ENCODE assay signal across 20 cellular contexts in genomic region chr7:6344278-6344677, GRCh38. TPM values are rescaled to one million over a fixed set of nuclear protein-coding genes. Genes with fewer than 3 reads are reported as not detected.
A peak's percentile ranks its signal among the peaks of the same experiment; 100 is the strongest.
DNase-seq lines count a peak whose midpoint lies in the region; ATAC-seq and TF ChIP-seq lines count a peak whose summit lies in the region.
"Had no signal": no experiment of that assay in that cellular context is flagged by ENCODE, and none has a peak within 500 bp of the region (broad histone marks: within the 10 kb centered on the region; RNA-seq: fewer than 3 reads in every experiment).

No MANE protein-coding gene starts in this region.

- peaks cover 3% of the 10 kb centered on the region for H3K36me3 Mint-ChIP-seq in activated naive CD8-positive, alpha-beta T cell
- peaks cover 1% of the 10 kb centered on the region for H3K36me3 Mint-ChIP-seq in activated naive CD8-positive, alpha-beta T cell treated with anti-CD3 and anti-CD28 coated beads, Interleukin-2, amount 50 U/mL, for 24 hours (ENCODE audit: low read depth)
- peaks cover 13% of the 10 kb centered on the region for H3K36me3 Mint-ChIP-seq in CD4-positive, alpha-beta T cell (ENCODE audit: low read depth)
- peaks cover 23% of the 10 kb centered on the region for H3K36me3 Mint-ChIP-seq in WTC11

- H3K4me3 ChIP-seq in psoas muscle = no peak overlapping the region
- H3K4me3 ChIP-seq: BLaER1 had no signal

- no peaks in the 10 kb centered on the region for H3K9me3 Mint-ChIP-seq in activated naive CD8-positive, alpha-beta T cell (ENCODE audit: low read depth)
- no peaks in the 10 kb centered on the region for H3K9me3 Mint-ChIP-seq in activated naive CD8-positive, alpha-beta T cell treated with anti-CD3 and anti-CD28 coated beads, Interleukin-2, amount 50 U/mL, for 24 hours
- no peaks in the 10 kb centered on the region for H3K9me3 Mint-ChIP-seq in CD4-positive, alpha-beta T cell
- H3K9me3 Mint-ChIP-seq in WTC11 = no peaks in the 10 kb centered on the region
- H3K9me3 Mint-ChIP-seq: CD8-positive, alpha-beta memory T cell; HFFc6; IgD-negative memory B cell had no signal

- no peak for TF ChIP-seq CTCF in CD4-positive, alpha-beta T cell (IDR thresholded peaks at IDR 0.05)
- no peak for TF ChIP-seq CTCF in WTC11 (IDR thresholded peaks at IDR 0.05)
- TF ChIP-seq CTCF in psoas muscle (IDR thresholded peaks at IDR 0.05) = no peak

- no peak overlapping the region for H3K4me3 Mint-ChIP-seq in activated naive CD8-positive, alpha-beta T cell
- H3K4me3 Mint-ChIP-seq in activated naive CD8-positive, alpha-beta T cell treated with anti-CD3 and anti-CD28 coated beads, Interleukin-2, amount 50 U/mL, for 24 hours = no peak overlapping the region
- peak overlapping the region; percentile 9 for H3K4me3 Mint-ChIP-seq in CD4-positive, alpha-beta T cell
- no peak overlapping the region for H3K4me3 Mint-ChIP-seq in WTC11
- H3K4me3 Mint-ChIP-seq: CD14-positive monocyte, HFFc6 had no signal

- peaks cover 2% of the 10 kb centered on the region for H3K4me1 ChIP-seq in psoas muscle

- H3K27ac ChIP-seq in CD4-positive, alpha-beta T cell (ENCODE audit: low read depth, low read length) = no peak overlapping the region
- H3K27ac ChIP-seq in psoas muscle = peak overlapping the region; percentile 16
- H3K27ac ChIP-seq: BLaER1, HL-60 had no signal

- POLR2A ChIA-PET in CD4-positive, alpha-beta T cell (lab: Charles Lee) = no interaction called here
- POLR2A ChIA-PET in WTC11 (lab: Charles Lee) = no interaction called here

- no peaks in the 10 kb centered on the region for H3K27me3 ChIP-seq in CD4-positive, alpha-beta T cell (ENCODE audit: control insufficient read depth, insufficient read depth, low read length)
- H3K27me3 ChIP-seq in psoas muscle (ENCODE audit: insufficient read depth in 3 of 3, low read length in 2 of 3) = no peaks in the 10 kb centered on the region
- H3K27me3 ChIP-seq: BLaER1 had no signal

- no peaks in the 10 kb centered on the region for H3K27me3 Mint-ChIP-seq in activated naive CD8-positive, alpha-beta T cell
- H3K27me3 Mint-ChIP-seq in activated naive CD8-positive, alpha-beta T cell treated with anti-CD3 and anti-CD28 coated beads, Interleukin-2, amount 50 U/mL, for 24 hours = no peaks in the 10 kb centered on the region
- peaks cover 4% of the 10 kb centered on the region for H3K27me3 Mint-ChIP-seq in CD4-positive, alpha-beta T cell
- no peaks in the 10 kb centered on the region for H3K27me3 Mint-ChIP-seq in WTC11 (ENCODE audit: low read depth)
- H3K27me3 Mint-ChIP-seq: CD8-positive, alpha-beta memory T cell; IgD-negative memory B cell had no signal

- DNase-seq in activated naive CD8-positive, alpha-beta T cell treated with anti-CD3 and anti-CD28 coated beads, Interleukin-2, amount 50 U/mL, for 24 hours = no peak
- DNase-seq in CD4-positive, alpha-beta T cell = no peak
- DNase-seq in WTC11 (ENCODE audit: low spot score) (no peak), psoas muscle (no peak), AML-193 (lab: John Stamatoyannopoulos, UW) (no peak), DMS 273 treated with DMSO at 0.1 percent for 48 hours (lab: John Stamatoyannopoulos, UW) (no peak)
- DNase-seq: ACHN, COR-L47, GOT3, H7, HFFc6, KG1 had no signal

- no peak for ATAC-seq in activated naive CD8-positive, alpha-beta T cell treated with anti-CD3 and anti-CD28 coated beads, Interleukin-2, amount 50 U/mL, for 24 hours
- no peak for ATAC-seq in CD4-positive, alpha-beta T cell (ENCODE audit: poor library complexity)
- ATAC-seq in WTC11 = no peak
- ATAC-seq in psoas muscle = no peak
- no peak for ATAC-seq in GM18867 (IDR thresholded peaks at IDR 0.05; ENCODE audit: unreplicated experiment)
- ATAC-seq: HCT116 had no signal

- peaks cover 30% of the 10 kb centered on the region for H3K4me1 Mint-ChIP-seq in activated naive CD8-positive, alpha-beta T cell (ENCODE audit: low read depth)
- H3K4me1 Mint-ChIP-seq in activated naive CD8-positive, alpha-beta T cell treated with anti-CD3 and anti-CD28 coated beads, Interleukin-2, amount 50 U/mL, for 24 hours = peaks cover 22% of the 10 kb centered on the region
- H3K4me1 Mint-ChIP-seq in CD4-positive, alpha-beta T cell (ENCODE audit: low read depth) = peaks cover 36% of the 10 kb centered on the region
- peaks cover 19% of the 10 kb centered on the region for H3K4me1 Mint-ChIP-seq in WTC11

- peak overlapping the region; percentile 58 for H3K27ac Mint-ChIP-seq in activated naive CD8-positive, alpha-beta T cell
- no peak overlapping the region for H3K27ac Mint-ChIP-seq in activated naive CD8-positive, alpha-beta T cell treated with anti-CD3 and anti-CD28 coated beads, Interleukin-2, amount 50 U/mL, for 24 hours
- peak overlapping the region; percentile 43 for H3K27ac Mint-ChIP-seq in CD4-positive, alpha-beta T cell
- no peak overlapping the region for H3K27ac Mint-ChIP-seq in WTC11
- H3K27ac Mint-ChIP-seq: HFFc6 had no signal

- peaks cover 0 to 6% of the 10 kb centered on the region in 2 donors for H3K36me3 ChIP-seq in psoas muscle (ENCODE audit: insufficient read depth in 1 of 2, low read depth in 1 of 2)

- intact Hi-C loops in CD4-positive, alpha-beta T cell (cut with DNase I, micrococcal nuclease) = no loop called here
- intact Hi-C loops in psoas muscle (cut with DNase I) = no loop called here

- 85 to 89% (median 85%) methylated on average over 5 of the region's 5 CpGs for whole genome bisulfite sequencing in psoas muscle, 3 donors

- CTCF ChIA-PET in CD4-positive, alpha-beta T cell (lab: Charles Lee) = interaction anchor here (1.2 kb wide), 1 partner anchor 347 kb away, joined by 3 read pairs; no protein-coding TSS in a partner anchor
- CTCF ChIA-PET in WTC11 (lab: Charles Lee) = interaction anchor here (0.6 to 0.9 kb wide), 2 partner anchors 168 to 184 kb away, joined by 3 read pairs; no protein-coding TSS in a partner anchor

- no peaks in the 10 kb centered on the region for H3K9me3 ChIP-seq in CD4-positive, alpha-beta T cell (ENCODE audit: control insufficient read depth, low read length)
- no peaks in the 10 kb centered on the region for H3K9me3 ChIP-seq in psoas muscle
- H3K9me3 ChIP-seq: BLaER1 had no signal

TF ChIP-seq in WTC11, 78 proteins besides CTCF, POLR2A, EP300 and RAD21:
- TF ChIP-seq ZNF121 (CRISPR knock-in tag; IDR thresholded peaks at IDR 0.05) (peak; percentile 79), TP53 (CRISPR knock-in tag; IDR thresholded peaks at IDR 0.05) (no peak)

RNA-seq across cellular contexts. Expression of gene FAM220A, which starts 4.5 kb away (rescaled TPM):
- total RNA-seq in CD4-positive, alpha-beta T cell = 10 to 100 TPM in 1 of 2 experiments, 1 to 10 TPM in 1; 8.6 to 11.0 TPM
- total RNA-seq in WTC11 (2021) (20.0 to 22.5 TPM (median 21.6 TPM) in 3 replicates), psoas muscle (10 to 100 TPM; 24.9 to 44.2 (median 32.8) TPM)
- 100 to 1,000 TPM in 1 of 3 donors, 10 to 100 TPM in 2; 12.6 to 108 (median 31.8) TPM for polyA plus RNA-seq in psoas muscle

RNA-seq across cellular contexts. Expression of gene RAC1, which starts 30.0 kb away (rescaled TPM):
- 10 to 100 TPM; 57.6 to 66.4 TPM for total RNA-seq in CD4-positive, alpha-beta T cell
- total RNA-seq in WTC11 (2021) = 260 to 281 TPM (median 260 TPM) in 3 replicates
- 100 to 1,000 TPM; 141 to 189 (median 175) TPM for total RNA-seq in psoas muscle
- polyA plus RNA-seq in psoas muscle = 100 to 1,000 TPM; 167 to 284 (median 238) TPM

Comparison
In these comparisons a context has a peak if more than half of its experiments do, and no peak if none do; other contexts are left out.
1. H3K27ac Mint-ChIP-seq: peak in activated naive CD8-positive, alpha-beta T cell (single experiment) and CD4-positive, alpha-beta T cell (single experiment); none in activated naive CD8-positive, alpha-beta T cell treated with anti-CD3 and anti-CD28 coated beads, Interleukin-2, amount 50 U/mL, for 24 hours (single experiment) and WTC11 (single experiment).